In the genomic region with DNA sequence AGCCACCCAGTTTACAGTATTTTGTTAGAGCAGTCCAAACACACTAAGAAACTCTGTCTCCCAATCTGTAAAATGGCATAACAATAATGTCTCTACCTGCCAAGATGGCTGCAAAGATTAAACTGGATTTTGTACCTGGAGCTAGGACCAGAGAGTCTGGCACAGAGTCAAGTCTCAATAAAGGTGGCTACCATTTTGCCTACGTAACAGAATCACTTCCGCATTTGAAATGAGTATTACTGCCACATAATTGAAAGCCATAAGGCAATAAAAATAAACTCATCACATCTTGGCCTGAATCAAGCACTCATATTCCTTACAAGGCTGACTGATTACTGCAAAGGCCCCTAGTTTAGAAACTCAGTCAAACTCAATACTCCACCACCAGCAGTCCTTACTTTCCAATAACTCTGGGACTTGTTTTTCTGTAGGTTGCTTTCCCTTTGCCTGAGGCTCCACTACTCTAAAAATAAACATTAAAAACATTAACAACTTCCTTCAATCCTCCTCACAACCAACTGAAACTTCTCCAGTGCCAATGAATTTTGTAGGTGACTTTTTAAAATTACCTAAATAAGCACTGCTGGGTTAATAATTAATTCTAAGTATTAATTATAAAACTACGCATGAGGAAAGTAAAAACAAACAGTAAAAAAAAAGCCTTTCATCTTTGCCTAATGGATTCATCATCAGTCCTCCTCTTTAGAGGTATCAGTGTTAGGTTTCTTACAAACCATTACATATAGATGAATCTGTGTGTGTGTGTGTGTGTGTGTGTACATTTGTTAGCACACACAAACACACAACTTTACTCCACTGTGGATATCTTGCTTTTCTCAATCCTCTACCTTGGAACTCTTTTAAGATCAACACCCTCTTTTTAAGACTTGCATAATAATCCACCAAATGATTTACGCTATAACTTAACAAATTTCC, we compare ENCODE assay signal across 24 cellular contexts. TPM values are rescaled to one million over a fixed set of nuclear protein-coding genes. Genes with fewer than 3 reads are reported as not detected.
A peak's percentile ranks its signal among the peaks of the same experiment; 100 is the strongest.
DNase-seq lines count a peak whose midpoint lies in the region; ATAC-seq and TF ChIP-seq lines count a peak whose summit lies in the region.
"Had no signal": no experiment of that assay in that cellular context is flagged by ENCODE, and none has a peak within 500 bp of the region (broad histone marks: within the 10 kb centered on the region; RNA-seq: fewer than 3 reads in every experiment).

No MANE protein-coding gene starts in this region.

- peak overlapping the region in 1 of 2 donors; percentile 41 for H3K4me3 ChIP-seq in mucosa of rectum (ENCODE audit: low read length in 2 of 2)
- H3K4me3 ChIP-seq: dorsolateral prefrontal cortex, heart right ventricle, right atrium auricular region had no signal

- peak overlapping the region; percentile 97 for H3K27ac ChIP-seq in VCaP
- H3K27ac ChIP-seq in mucosa of rectum (ENCODE audit: low read depth in 2 of 2, low read length in 2 of 2): peak overlapping the region; percentile 74 to 86
- H3K27ac ChIP-seq: dorsolateral prefrontal cortex, heart right ventricle, right atrium auricular region had no signal

- DNase-seq in Caki2 (ENCODE audit: low read depth) (peak; percentile 86), LoVo (ENCODE audit: low spot score) (peak; percentile 74), NCI-H774 (lab: John Stamatoyannopoulos, UW) (no peak)
- no peak for DNase-seq in activated effector memory CD4-positive, alpha-beta T cell treated with Interleukin-2 at 50 U/mL for 16 hours
- DNase-seq: activated CD4-positive, alpha-beta T cell treated with anti-CD3 and anti-CD28 coated beads, Interleukin-2, amount 50 U/mL, for 4 hours; activated naive CD4-positive, alpha-beta T cell treated with Interleukin-2 at 50 U/mL for 16 hours; amygdala; CD8-positive, alpha-beta memory T cell; DMS79 treated with DMSO at 0.1 percent for 48 hours; dorsolateral prefrontal cortex; H7; heart right ventricle; naive B cell; NCI-H146; NCI-H2171 treated with DMSO at 0.1 percent for 48 hours; NCI-H526 treated with DMSO at 0.1 percent for 48 hours; occipital lobe; SIG-M5; T-helper 17 cell had no signal

- in situ Hi-C loops in Caki2 (cut with HindIII; ENCODE audit: low pct_unique_long_range_greater_than_20kb, low sequenced_read_pairs): no loop called here

- peaks cover 0 to 4% of the 10 kb centered on the region in 2 donors for H3K36me3 ChIP-seq in mucosa of rectum (ENCODE audit: control insufficient read depth in 2 of 2, insufficient read depth in 2 of 2, low read length in 2 of 2)
- H3K36me3 ChIP-seq: heart right ventricle, right atrium auricular region had no signal

- no peak overlapping the region for H3K9ac ChIP-seq in mucosa of rectum (ENCODE audit: low read depth in 1 of 2, low read length in 2 of 2)

- peaks cover 19 to 23% of the 10 kb centered on the region in 2 donors for H3K4me1 ChIP-seq in mucosa of rectum (ENCODE audit: control insufficient read depth in 2 of 2, insufficient read depth in 2 of 2, low read length in 2 of 2)

- no peaks in the 10 kb centered on the region for H3K27me3 ChIP-seq in mucosa of rectum (ENCODE audit: control insufficient read depth in 2 of 2, insufficient read depth in 2 of 2, low read length in 2 of 2)
- H3K27me3 ChIP-seq: dorsolateral prefrontal cortex, heart right ventricle, right atrium auricular region had no signal

- ATAC-seq in HG03175 (IDR thresholded peaks at IDR 0.05; ENCODE audit: unreplicated experiment) (no peak), HG03571 (IDR thresholded peaks at IDR 0.05; ENCODE audit: unreplicated experiment) (no peak)
- ATAC-seq: heart right ventricle, T-helper 17 cell had no signal

- no peaks in the 10 kb centered on the region for H3K9me3 ChIP-seq in mucosa of rectum (ENCODE audit: control insufficient read depth in 2 of 2, low read length in 2 of 2)
- H3K9me3 ChIP-seq: heart right ventricle, right atrium auricular region had no signal

- no peak for TF ChIP-seq CTCF in VCaP (conservative IDR thresholded peaks at IDR 0.05)

RNA-seq across cellular contexts. Expression of gene KIF16B, which starts 3.8 kb away (rescaled TPM):
- 2.4 and 10.6 TPM in 2 replicates for total RNA-seq in Caki2 (2014; rRNA removed; shearing (Covaris generic); ENCODE audit: low replicate concordance)

Comparison
In these comparisons a context has a peak if more than half of its experiments do, and no peak if none do; other contexts are left out.
1. DNase-seq: peak in Caki2 (single experiment) and LoVo (single experiment); none in NCI-H774 (single experiment) and activated effector memory CD4-positive, alpha-beta T cell treated with Interleukin-2 at 50 U/mL for 16 hours (single experiment).